ENCODE assay signal across 20 cellular contexts in genomic region chr6:125445054-125445453, GRCh38.
A peak's percentile ranks its signal among the peaks of the same experiment; 100 is the strongest.
DNase-seq lines count a peak whose midpoint lies in the region; ATAC-seq lines count a peak whose summit lies in the region.
"Had no signal": no experiment of that assay in that cellular context is flagged by ENCODE, and none has a peak within 500 bp of the region (broad histone marks: within the 10 kb centered on the region; RNA-seq: fewer than 3 reads in every experiment).

No MANE protein-coding gene starts in this region.

- H4K91ac ChIP-seq in neuronal stem cell (ENCODE audit: low read depth, low read length, poor library complexity) = no peak overlapping the region

- no CpG with 5 or more reads among the region's 8 CpGs for WGBS in neuronal stem cell (ENCODE audit: extremely low coverage in 2 of 2, insufficient read length in 2 of 2, insufficient replicate concordance in 1 of 2), 2 donors
- WGBS in thymus = 81% methylated on average over 8 of the region's 8 CpGs

- no peak overlapping the region for H2BK12ac ChIP-seq in neuronal stem cell (ENCODE audit: low read length)

- no peak overlapping the region for H3K4me2 ChIP-seq in neuronal stem cell (ENCODE audit: insufficient read depth, low read length, poor library complexity, severe bottlenecking)

- no peak overlapping the region for H4K8ac ChIP-seq in neuronal stem cell (ENCODE audit: low read depth, low read length)

- H3K9me3 ChIP-seq in HUES6 (ENCODE audit: control insufficient read depth, insufficient read depth, low read depth, low read length) = peaks cover 4% of the 10 kb centered on the region; the same call in 1 of the 2 replicates
- H3K9me3 ChIP-seq in neuronal stem cell (replicated peaks in 1 of 2; ENCODE audit: control insufficient read depth in 2 of 2, insufficient read depth in 1 of 2, low read depth in 1 of 2, low read length in 2 of 2) = no peaks in the 10 kb centered on the region
- H3K9me3 ChIP-seq in thymus (ENCODE audit: control insufficient read depth) = no peaks in the 10 kb centered on the region
- H3K9me3 ChIP-seq: pancreas, transverse colon had no signal

- no peak overlapping the region for H2BK15ac ChIP-seq in neuronal stem cell (ENCODE audit: low read length)

- no peak overlapping the region for H2AFZ ChIP-seq in neuronal stem cell (ENCODE audit: low read length)

- H3K9ac ChIP-seq in HUES6 (ENCODE audit: low read length) (peak overlapping the region; percentile 2), neuronal stem cell (ENCODE audit: low read depth, low read length, poor library complexity) (no peak overlapping the region)

- no peak overlapping the region for H3K27ac ChIP-seq in HUES6 (ENCODE audit: low read depth, low read length)
- H3K27ac ChIP-seq in cingulate gyrus (ENCODE audit: low read depth, low read length) = peak overlapping the region; percentile 41
- no peak overlapping the region for H3K27ac ChIP-seq in neuronal stem cell (replicated peaks; ENCODE audit: low read length)
- H3K27ac ChIP-seq in thymus (ENCODE audit: low read depth) = peak overlapping the region; percentile 20
- H3K27ac ChIP-seq: pancreas had no signal

- H3K4me1 ChIP-seq in HUES6 (ENCODE audit: control insufficient read depth, insufficient read depth, low read length) = peaks cover 23% of the 10 kb centered on the region
- peaks cover 5 to 8% of the 10 kb centered on the region in 2 donors for H3K4me1 ChIP-seq in neuronal stem cell (ENCODE audit: control insufficient read depth in 2 of 2, insufficient read depth in 1 of 2, low read depth in 1 of 2, low read length in 2 of 2)
- H3K4me1 ChIP-seq in thymus (ENCODE audit: control insufficient read depth, insufficient read depth, low read length) = peaks cover 7% of the 10 kb centered on the region
- H3K4me1 ChIP-seq: pancreas had no signal

- H3K79me1 ChIP-seq in neuronal stem cell (ENCODE audit: low read depth, low read length) = no peaks in the 10 kb centered on the region

- H3K36me3 ChIP-seq in HUES6 (ENCODE audit: control insufficient read depth, insufficient read depth, low read length) (no peaks in the 10 kb centered on the region), neuronal stem cell (replicated peaks in 1 of 2; ENCODE audit: control insufficient read depth in 2 of 2, insufficient read depth in 2 of 2, low read length in 2 of 2) (no peaks in the 10 kb centered on the region), thymus (ENCODE audit: control insufficient read depth, insufficient read depth) (no peaks in the 10 kb centered on the region)
- H3K36me3 ChIP-seq: pancreas, transverse colon had no signal

- H3K23ac ChIP-seq in neuronal stem cell (ENCODE audit: low read depth, low read length, poor library complexity) = no peak overlapping the region

- DNase-seq in neuronal stem cell (ENCODE audit: low spot score) (no peak), NAMALWA (ENCODE audit: low spot score) (no peak), NCI-H1694 (lab: John Stamatoyannopoulos, UW) (no peak)
- DNase-seq: activated CD4-positive, alpha-beta T cell treated with anti-CD3 and anti-CD28 coated beads, Interleukin-2, amount 10 ng/mL, durations not matched to agents 7 days and 5 days; effector memory CD8-positive, alpha-beta T cell; EL; GOT3; naive B cell; NCI-H1417 treated with DMSO at 0.1 percent for 48 hours; NCI-H510A treated with DMSO at 0.1 percent for 48 hours; NK-92 treated with Interleukin-12 subunit alpha and Interleukin-12 subunit beta, amount 100 ng/mL, for 24 hours; stimulated activated CD4-positive, alpha-beta T cell treated with anti-CD3 and anti-CD28 coated beads, Interleukin-2, amount 100 ng/mL, for 24 hours had no signal

- no peak for ATAC-seq in GM19395 (IDR thresholded peaks at IDR 0.05; ENCODE audit: unreplicated experiment)
- ATAC-seq: effector memory CD8-positive, alpha-beta T cell; Panc1; stimulated activated effector memory CD8-positive, alpha-beta T cell treated with anti-CD3 and anti-CD28 coated beads, Interleukin-12 subunit alpha, Interleukin-12 subunit beta, amount 100 ng/mL, for 72 hours had no signal

- H2BK5ac ChIP-seq in neuronal stem cell (ENCODE audit: low read length) = no peak overlapping the region

- H3K27me3 ChIP-seq in HUES6 (ENCODE audit: control insufficient read depth, insufficient read depth, low read length) (no peaks in the 10 kb centered on the region), neuronal stem cell (ENCODE audit: control insufficient read depth in 3 of 3, insufficient read depth in 3 of 3, low read depth in 1 of 3, low read length in 3 of 3) (peaks cover 0 to 18% (median 0%) of the 10 kb centered on the region in 3 experiments), thymus (ENCODE audit: control insufficient read depth, insufficient read depth) (no peaks in the 10 kb centered on the region)
- H3K27me3 ChIP-seq: pancreas, transverse colon had no signal

- no peak overlapping the region for H2BK120ac ChIP-seq in neuronal stem cell (ENCODE audit: low read depth, low read length)

- no peak overlapping the region for H3K4me3 ChIP-seq in HUES6 (ENCODE audit: low read depth, low read length)
- no peak overlapping the region for H3K4me3 ChIP-seq in neuronal stem cell (ENCODE audit: low read length in 2 of 2)
- no peak overlapping the region for H3K4me3 ChIP-seq in thymus (ENCODE audit: low read length)
- H3K4me3 ChIP-seq: pancreas, transverse colon had no signal

- H2AK5ac ChIP-seq in neuronal stem cell (ENCODE audit: low read depth, low read length) = no peak overlapping the region

- no peak overlapping the region for H3K4ac ChIP-seq in neuronal stem cell (ENCODE audit: low read length)

- no peak overlapping the region for H3K14ac ChIP-seq in neuronal stem cell (ENCODE audit: low read length)

- peak overlapping the region; percentile 46 for H3K18ac ChIP-seq in neuronal stem cell (ENCODE audit: low read length)

Comparison
In these comparisons a context has a peak if more than half of its experiments do, and no peak if none do; other contexts are left out.
1. H3K27ac ChIP-seq: peak in cingulate gyrus (single experiment) and thymus (single experiment); none in HUES6 (single experiment) and neuronal stem cell (single experiment).